8 cellular contexts compared by ENCODE assay signal in genomic region chr4:108173599-108174057, GRCh38. TPM values are rescaled to one million over a fixed set of nuclear protein-coding genes. Genes with fewer than 3 reads are reported as not detected.
A peak's percentile ranks its signal among the peaks of the same experiment; 100 is the strongest.
DNase-seq lines count a peak whose midpoint lies in the region; ATAC-seq and TF ChIP-seq lines count a peak whose summit lies in the region.
"Had no signal": no experiment of that assay in that cellular context is flagged by ENCODE, and none has a peak within 500 bp of the region (broad histone marks: within the 10 kb centered on the region; RNA-seq: fewer than 3 reads in every experiment).

No MANE protein-coding gene starts in this region.

- no peak overlapping the region for H3K27ac ChIP-seq in GM23338 (ENCODE audit: low read depth)
- H3K27ac ChIP-seq in WERI-Rb-1, result peak overlapping the region; percentile 25; the same call in 1 of the 2 replicates
- H3K27ac ChIP-seq in right cardiac atrium (ENCODE audit: low read length), result no peak overlapping the region

- no peaks in the 10 kb centered on the region for H3K9me2 ChIP-seq in GM23338 (ENCODE audit: insufficient read depth)

- peaks cover 92% of the 10 kb centered on the region for H3K27me3 ChIP-seq in GM23338 (ENCODE audit: insufficient read depth)
- H3K27me3 ChIP-seq in WERI-Rb-1 (ENCODE audit: insufficient read depth, low read depth, severe bottlenecking), result peaks cover 70% of the 10 kb centered on the region
- H3K27me3 ChIP-seq in right cardiac atrium (ENCODE audit: control insufficient read depth, insufficient read depth), result no peaks in the 10 kb centered on the region

- H3K79me2 ChIP-seq in GM23338 (replicated peaks; ENCODE audit: insufficient read depth), result no peaks in the 10 kb centered on the region

- H4K20me1 ChIP-seq in GM23338 (replicated peaks; ENCODE audit: insufficient read depth), result peaks cover 23% of the 10 kb centered on the region

- no peaks in the 10 kb centered on the region for H3K36me3 Mint-ChIP-seq in GM23338 (ENCODE audit: low read depth)
- H3K36me3 Mint-ChIP-seq in stimulated activated effector memory CD8-positive, alpha-beta T cell treated with anti-CD3 and anti-CD28 coated beads, Interleukin-12 subunit alpha, Interleukin-12 subunit beta, amount 100 ng/mL, for 72 hours, result peaks cover 6% of the 10 kb centered on the region

- H3K4me1 Mint-ChIP-seq in GM23338, result peaks cover 33% of the 10 kb centered on the region
- peaks cover 33% of the 10 kb centered on the region for H3K4me1 Mint-ChIP-seq in stimulated activated effector memory CD8-positive, alpha-beta T cell treated with anti-CD3 and anti-CD28 coated beads, Interleukin-12 subunit alpha, Interleukin-12 subunit beta, amount 100 ng/mL, for 72 hours

- H3K4me2 ChIP-seq in GM23338, result peak overlapping the region; percentile 96

- TF ChIP-seq CTCF in GM23338 (conservative IDR thresholded peaks at IDR 0.05; ENCODE audit: low read depth in 2 of 2) (no peak), WERI-Rb-1 (IDR thresholded peaks at IDR 0.05; ENCODE audit: low read depth, low read length) (no peak)

- 76% methylated on average over 11 of the region's 11 CpGs for WGBS in right cardiac atrium

- H3K36me3 ChIP-seq in GM23338 (ENCODE audit: insufficient read depth), result no peaks in the 10 kb centered on the region
- no peaks in the 10 kb centered on the region for H3K36me3 ChIP-seq in WERI-Rb-1

- DNase-seq in GM23338 (ENCODE audit: low spot score), result no peak
- no peak for DNase-seq in WERI-Rb-1
- no peak for DNase-seq in right cardiac atrium
- no peak for DNase-seq in stimulated activated effector memory CD8-positive, alpha-beta T cell treated with anti-CD3 and anti-CD28 coated beads, Interleukin-12 subunit alpha, Interleukin-12 subunit beta, amount 100 ng/mL, for 72 hours (ENCODE audit: low spot score in 2 of 2)
- no peak for DNase-seq in NCI-H510A treated with DMSO at 0.1 percent for 48 hours (lab: John Stamatoyannopoulos, UW)

- H3K4me3 ChIP-seq in GM23338 (peak overlapping the region; percentile 58), WERI-Rb-1 (ENCODE audit: low read depth, low read length) (peak overlapping the region; percentile 35), right cardiac atrium (ENCODE audit: low read length) (peak overlapping the region; percentile 54)

- H3K4me1 ChIP-seq in GM23338 (ENCODE audit: insufficient read depth), result peaks cover 37% of the 10 kb centered on the region
- no peaks in the 10 kb centered on the region for H3K4me1 ChIP-seq in right cardiac atrium (ENCODE audit: control insufficient read depth, insufficient read depth, low read length)

- H3K9me3 ChIP-seq in WERI-Rb-1 (ENCODE audit: severe bottlenecking), result no peaks in the 10 kb centered on the region
- no peaks in the 10 kb centered on the region for H3K9me3 ChIP-seq in right cardiac atrium (ENCODE audit: control insufficient read depth, low read length)

- peak overlapping the region; percentile 75 for H3K4me3 Mint-ChIP-seq in GM23338
- H3K4me3 Mint-ChIP-seq in stimulated activated effector memory CD8-positive, alpha-beta T cell treated with anti-CD3 and anti-CD28 coated beads, Interleukin-12 subunit alpha, Interleukin-12 subunit beta, amount 100 ng/mL, for 72 hours, result peak overlapping the region; percentile 61

- intact Hi-C loops in right cardiac atrium (cut with DNase I), result no loop called here

- no peak overlapping the region for H3K27ac Mint-ChIP-seq in GM23338
- H3K27ac Mint-ChIP-seq in stimulated activated effector memory CD8-positive, alpha-beta T cell treated with anti-CD3 and anti-CD28 coated beads, Interleukin-12 subunit alpha, Interleukin-12 subunit beta, amount 100 ng/mL, for 72 hours, result no peak overlapping the region
- H3K27ac Mint-ChIP-seq: dendritic cell treated with granulocyte-macrophage colony-stimulating factor and Interleukin-4, amounts not matched to agents 40 ng/mL and 50 ng/mL, for 4 days had no signal

- H3K27me3 Mint-ChIP-seq in GM23338 (ENCODE audit: insufficient read depth, low read depth, poor library complexity), result peaks cover 68% of the 10 kb centered on the region

- H3F3A ChIP-seq in GM23338 (replicated peaks; ENCODE audit: low read depth), result peaks cover 36% of the 10 kb centered on the region

- H2AFZ ChIP-seq in GM23338, result no peak overlapping the region; the same call in 1 of the 2 replicates

- ATAC-seq in GM23338, result no peak
- no peak for ATAC-seq in right cardiac atrium
- ATAC-seq in stimulated activated effector memory CD8-positive, alpha-beta T cell treated with anti-CD3 and anti-CD28 coated beads, Interleukin-12 subunit alpha, Interleukin-12 subunit beta, amount 100 ng/mL, for 72 hours, result no peak
- ATAC-seq in GM21367 (IDR thresholded peaks at IDR 0.05; ENCODE audit: unreplicated experiment), result no peak
- ATAC-seq in GM18909 (IDR thresholded peaks at IDR 0.05; ENCODE audit: poor library complexity, unreplicated experiment), result no peak

- peaks cover 3% of the 10 kb centered on the region; the same call in 1 of the 3 replicates for H3K9me3 Mint-ChIP-seq in GM23338
- H3K9me3 Mint-ChIP-seq in stimulated activated effector memory CD8-positive, alpha-beta T cell treated with anti-CD3 and anti-CD28 coated beads, Interleukin-12 subunit alpha, Interleukin-12 subunit beta, amount 100 ng/mL, for 72 hours, result no peaks in the 10 kb centered on the region
- H3K9me3 Mint-ChIP-seq: dendritic cell treated with granulocyte-macrophage colony-stimulating factor and Interleukin-4, amounts not matched to agents 40 ng/mL and 50 ng/mL, for 4 days had no signal

TF ChIP-seq in GM23338, 12 proteins besides CTCF, POLR2A, EP300 and RAD21:
- TF ChIP-seq ZNF331 (CRISPR knock-in tag; IDR thresholded peaks at IDR 0.05; ENCODE audit: low read depth), result no peak
- no peak for TF ChIP-seq EZH2phosphoT487 (IDR thresholded peaks at IDR 0.05; ENCODE audit: unreplicated experiment)
- TF ChIP-seq JUNB (IDR thresholded peaks at IDR 0.05; ENCODE audit: unreplicated experiment), result no peak
- TF ChIP-seq EZH2 (IDR thresholded peaks at IDR 0.05; ENCODE audit: low read depth, unreplicated experiment), result peak; percentile 61
- no peak for TF ChIP-seq POLR2AphosphoS5 (IDR thresholded peaks at IDR 0.05; ENCODE audit: low read depth)
- TF ChIP-seq, protein P1, sequence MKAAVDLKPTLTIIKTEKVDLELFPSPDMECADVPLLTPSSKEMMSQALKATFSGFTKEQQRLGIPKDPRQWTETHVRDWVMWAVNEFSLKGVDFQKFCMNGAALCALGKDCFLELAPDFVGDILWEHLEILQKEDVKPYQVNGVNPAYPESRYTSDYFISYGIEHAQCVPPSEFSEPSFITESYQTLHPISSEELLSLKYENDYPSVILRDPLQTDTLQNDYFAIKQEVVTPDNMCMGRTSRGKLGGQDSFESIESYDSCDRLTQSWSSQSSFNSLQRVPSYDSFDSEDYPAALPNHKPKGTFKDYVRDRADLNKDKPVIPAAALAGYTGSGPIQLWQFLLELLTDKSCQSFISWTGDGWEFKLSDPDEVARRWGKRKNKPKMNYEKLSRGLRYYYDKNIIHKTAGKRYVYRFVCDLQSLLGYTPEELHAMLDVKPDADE (IDR thresholded peaks at IDR 0.05), result no peak
TF ChIP-seq in GM23338: peak in this region for 1.

RNA-seq across cellular contexts. Expression of gene LEF1, which starts 4.9 kb away (rescaled TPM):
- total RNA-seq in GM23338 (2014; rRNA removed; shearing (Covaris generic)), result 0.23 and 0.73 TPM in 2 replicates
- polyA plus RNA-seq in GM23338 (2016; fragmentation: Nextera tagmentation; extraction: Ambion mirVana), result 0.50 and 1.0 TPM in 2 replicates
- total RNA-seq in right cardiac atrium, result 1 to 10 TPM in 2 of 4 donors, under 1 TPM in 2; 0.62 to 5.1 (median 0.88) TPM
- polyA plus RNA-seq in right cardiac atrium, result 0.20 TPM
